ENCODE assay signal across 11 cellular contexts in genomic region chr1:27885620-27886352, GRCh38. TPM values are rescaled to one million over a fixed set of nuclear protein-coding genes. Genes with fewer than 3 reads are reported as not detected.
DNase-seq lines count a peak whose midpoint lies in the region; ATAC-seq and TF ChIP-seq lines count a peak whose summit lies in the region.
"Had no signal": no experiment of that assay in that cellular context is flagged by ENCODE, and none has a peak within 500 bp of the region (broad histone marks: within the 10 kb centered on the region; RNA-seq: fewer than 3 reads in every experiment).

No MANE protein-coding gene starts in this region.

- H3K4me3 ChIP-seq in upper lobe of right lung, result no peak overlapping the region
- no peak overlapping the region for H3K4me3 ChIP-seq in OCI-LY7 (ENCODE audit: low read depth, low read length, poor library complexity, severe bottlenecking)

- no peaks in the 10 kb centered on the region for H3K27me3 Mint-ChIP-seq in stimulated activated naive CD8-positive, alpha-beta T cell treated with anti-CD3 and anti-CD28 coated beads, Interleukin-15, Interleukin-2, amounts not matched to agents 100 ng/mL and 50 ng/mL, for 24 hours
- no peaks in the 10 kb centered on the region for H3K27me3 Mint-ChIP-seq in stimulated activated naive CD8-positive, alpha-beta T cell treated with anti-CD3 and anti-CD28 coated beads, Interleukin-15, amount 100 ng/mL, for 72 hours
- no peaks in the 10 kb centered on the region for H3K27me3 Mint-ChIP-seq in memory B cell

- H3K4me3 Mint-ChIP-seq in stimulated activated naive CD8-positive, alpha-beta T cell treated with anti-CD3 and anti-CD28 coated beads, Interleukin-15, Interleukin-2, amounts not matched to agents 100 ng/mL and 50 ng/mL, for 24 hours, result no peak overlapping the region
- H3K4me3 Mint-ChIP-seq in stimulated activated naive CD8-positive, alpha-beta T cell treated with anti-CD3 and anti-CD28 coated beads, Interleukin-15, amount 100 ng/mL, for 72 hours, result peak overlapping the region in 1 of 2 donors; percentile 59
- peak overlapping the region; percentile 50 for H3K4me3 Mint-ChIP-seq in memory B cell

- no peak overlapping the region for H3K4me2 ChIP-seq in OCI-LY7 (ENCODE audit: low read length)

- H3K27ac ChIP-seq in adipose tissue (ENCODE audit: low read depth, low read length) (peak overlapping the region; percentile 80), upper lobe of right lung (peak overlapping the region; percentile 72), OCI-LY7 (ENCODE audit: low read depth, low read length, poor library complexity, severe bottlenecking) (no peak overlapping the region)
- H3K27ac ChIP-seq: C4-2B had no signal

- H3K36me3 Mint-ChIP-seq in stimulated activated naive CD8-positive, alpha-beta T cell treated with anti-CD3 and anti-CD28 coated beads, Interleukin-15, Interleukin-2, amounts not matched to agents 100 ng/mL and 50 ng/mL, for 24 hours (ENCODE audit: low read depth), result peaks cover 74% of the 10 kb centered on the region
- peaks cover 21% of the 10 kb centered on the region for H3K36me3 Mint-ChIP-seq in memory B cell

- CTCF ChIA-PET in OCI-LY7 (lab: Charles Lee; ENCODE audit: unreplicated experiment), result interaction anchor here (0.6 kb wide), 1 partner anchor 257 kb away, joined by 3 read pairs; no protein-coding TSS in a partner anchor

- H3K9me3 ChIP-seq in upper lobe of right lung (no peaks in the 10 kb centered on the region), OCI-LY7 (ENCODE audit: low read length) (no peaks in the 10 kb centered on the region)

- no peaks in the 10 kb centered on the region for H3K27me3 ChIP-seq in upper lobe of right lung

- no peaks in the 10 kb centered on the region for H4K20me1 ChIP-seq in OCI-LY7 (ENCODE audit: insufficient read depth, low read length)

- POLR2A ChIA-PET in OCI-LY7 (lab: Charles Lee), result no interaction called here

- H3K9me3 Mint-ChIP-seq in stimulated activated naive CD8-positive, alpha-beta T cell treated with anti-CD3 and anti-CD28 coated beads, Interleukin-15, Interleukin-2, amounts not matched to agents 100 ng/mL and 50 ng/mL, for 24 hours, result no peaks in the 10 kb centered on the region
- H3K9me3 Mint-ChIP-seq in stimulated activated naive CD8-positive, alpha-beta T cell treated with anti-CD3 and anti-CD28 coated beads, Interleukin-15, amount 100 ng/mL, for 72 hours, result no peaks in the 10 kb centered on the region
- H3K9me3 Mint-ChIP-seq in memory B cell, result no peaks in the 10 kb centered on the region

- BruUV-seq in OCI-LY7 (replicated peaks; lab: Mats Ljungman, UMichigan), result no TSS peak

- H3K9me2 ChIP-seq in OCI-LY7 (ENCODE audit: insufficient read depth, low read length), result no peaks in the 10 kb centered on the region

- no peaks in the 10 kb centered on the region for H3K79me2 ChIP-seq in OCI-LY7 (ENCODE audit: insufficient read depth, low read depth, low read length)

- ATAC-seq in stimulated activated naive CD8-positive, alpha-beta T cell treated with anti-CD3 and anti-CD28 coated beads, Interleukin-15, amount 100 ng/mL, for 72 hours, result no peak
- ATAC-seq in memory B cell (ENCODE audit: low read depth), result no peak
- ATAC-seq in upper lobe of right lung, result peak; percentile 75
- ATAC-seq in GM21529 (IDR thresholded peaks at IDR 0.05; ENCODE audit: unreplicated experiment), result no peak
- no peak for ATAC-seq in GM19395 (IDR thresholded peaks at IDR 0.05; ENCODE audit: unreplicated experiment)

- intact Hi-C loops in upper lobe of right lung (cut with DNase I), result no loop called here
- intact Hi-C loops in OCI-LY7 (cut with micrococcal nuclease; ENCODE audit: unreplicated experiment), result no loop called here

- H3K27ac Mint-ChIP-seq in stimulated activated naive CD8-positive, alpha-beta T cell treated with anti-CD3 and anti-CD28 coated beads, Interleukin-15, Interleukin-2, amounts not matched to agents 100 ng/mL and 50 ng/mL, for 24 hours, result peak overlapping the region; percentile 12
- peak overlapping the region in 1 of 2 donors; percentile 20 for H3K27ac Mint-ChIP-seq in stimulated activated naive CD8-positive, alpha-beta T cell treated with anti-CD3 and anti-CD28 coated beads, Interleukin-15, amount 100 ng/mL, for 72 hours
- H3K27ac Mint-ChIP-seq in memory B cell, result peak overlapping the region; percentile 95

- H2AFZ ChIP-seq in OCI-LY7 (ENCODE audit: low read length), result no peak overlapping the region

- no peak for TF ChIP-seq CTCF in upper lobe of right lung (IDR thresholded peaks at IDR 0.05)
- TF ChIP-seq CTCF in OCI-LY7 (conservative IDR thresholded peaks at IDR 0.05; ENCODE audit: low read length), result no peak

- WGBS in adipose tissue, 3 donors, result 55 to 85% (median 72%) methylated on average over 15 of the region's 15 CpGs

- H3K4me1 ChIP-seq in upper lobe of right lung (peaks cover 37% of the 10 kb centered on the region), OCI-LY7 (ENCODE audit: insufficient read depth, low read length, poor library complexity, severe bottlenecking) (peaks cover 72% of the 10 kb centered on the region)

- peaks cover 74% of the 10 kb centered on the region for H3K4me1 Mint-ChIP-seq in stimulated activated naive CD8-positive, alpha-beta T cell treated with anti-CD3 and anti-CD28 coated beads, Interleukin-15, Interleukin-2, amounts not matched to agents 100 ng/mL and 50 ng/mL, for 24 hours (ENCODE audit: low read depth)
- H3K4me1 Mint-ChIP-seq in stimulated activated naive CD8-positive, alpha-beta T cell treated with anti-CD3 and anti-CD28 coated beads, Interleukin-15, amount 100 ng/mL, for 72 hours, result peaks cover 47% of the 10 kb centered on the region
- H3K4me1 Mint-ChIP-seq in memory B cell, result peaks cover 48% of the 10 kb centered on the region

- no peak for DNase-seq in stimulated activated naive CD8-positive, alpha-beta T cell treated with anti-CD3 and anti-CD28 coated beads, Interleukin-15, amount 100 ng/mL, for 72 hours
- DNase-seq in memory B cell (ENCODE audit: low spot score in 2 of 2) (no peak), upper lobe of right lung (peak; percentile 59), OCI-LY7 (ENCODE audit: low spot score) (no peak)
- DNase-seq: NCI-H1092 treated with DMSO at 0.1 percent for 48 hours; stimulated activated CD4-positive, alpha-beta T cell treated with anti-CD3 and anti-CD28 coated beads, Interleukin-15, amount 100 ng/mL, for 24 hours had no signal

- H3K36me3 ChIP-seq in upper lobe of right lung, result peaks cover 40% of the 10 kb centered on the region
- H3K36me3 ChIP-seq in OCI-LY7 (ENCODE audit: insufficient read depth, low read length), result peaks cover 36% of the 10 kb centered on the region

RNA-seq across cellular contexts. Expression of gene THEMIS2, which starts 13.4 kb away (rescaled TPM):
- polyA plus RNA-seq in adipose tissue, result 10 to 100 TPM in 2 of 3 donors, 1 to 10 TPM in 1; 4.8 to 38.9 (median 26.1) TPM
- total RNA-seq in upper lobe of right lung (89.6 TPM), OCI-LY7 (2022) (15.4 and 20.3 TPM in 2 replicates)
- 0.98 and 4.1 TPM in 2 replicates for total RNA-seq in OCI-LY7 (2014; rRNA removed; shearing (Covaris generic))

RNA-seq across cellular contexts. Expression of gene RPA2, which starts 28.6 kb away (rescaled TPM):
- 10 to 100 TPM; 17.3 to 39.1 (median 22.7) TPM for polyA plus RNA-seq in adipose tissue
- total RNA-seq in upper lobe of right lung (22.4 TPM), OCI-LY7 (2022) (44.3 and 52.7 TPM in 2 replicates)
- total RNA-seq in OCI-LY7 (2014; rRNA removed; shearing (Covaris generic)), result 56.8 and 74.4 TPM in 2 replicates

RNA-seq across cellular contexts. Expression of gene SMPDL3B, which starts 49.0 kb away (rescaled TPM):
- polyA plus RNA-seq in adipose tissue, result 10 to 100 TPM in 1 of 3 donors, 1 to 10 TPM in 2; 1.0 to 20.3 (median 1.1) TPM
- total RNA-seq in upper lobe of right lung (29.1 TPM), OCI-LY7 (2022) (not detected in 2 replicates)
- total RNA-seq in OCI-LY7 (2014; rRNA removed; shearing (Covaris generic)), result 0.19 and 0.39 TPM in 2 replicates

RNA-seq across cellular contexts. Expression of gene PPP1R8, which starts 55.2 kb away (rescaled TPM):
- polyA plus RNA-seq in adipose tissue, result 10 to 100 TPM; 12.3 to 27.6 (median 26.9) TPM
- 33.0 TPM for total RNA-seq in upper lobe of right lung
- total RNA-seq in OCI-LY7 (2014; rRNA removed; shearing (Covaris generic)), result 71.3 and 72.4 TPM in 2 replicates
- total RNA-seq in OCI-LY7 (2022), result 57.3 and 58.0 TPM in 2 replicates

Comparison
In these comparisons a context has a peak if more than half of its experiments do, and no peak if none do; other contexts are left out.
1. RNA of gene SMPDL3B, which starts 49.0 kb away (total RNA-seq): 29.1 TPM in upper lobe of right lung (single experiment); 0.19 to 0.39 TPM in OCI-LY7; every median in the first group is over 10 times any median in the second.